10 cellular contexts compared by ENCODE assay signal in the genomic region with DNA sequence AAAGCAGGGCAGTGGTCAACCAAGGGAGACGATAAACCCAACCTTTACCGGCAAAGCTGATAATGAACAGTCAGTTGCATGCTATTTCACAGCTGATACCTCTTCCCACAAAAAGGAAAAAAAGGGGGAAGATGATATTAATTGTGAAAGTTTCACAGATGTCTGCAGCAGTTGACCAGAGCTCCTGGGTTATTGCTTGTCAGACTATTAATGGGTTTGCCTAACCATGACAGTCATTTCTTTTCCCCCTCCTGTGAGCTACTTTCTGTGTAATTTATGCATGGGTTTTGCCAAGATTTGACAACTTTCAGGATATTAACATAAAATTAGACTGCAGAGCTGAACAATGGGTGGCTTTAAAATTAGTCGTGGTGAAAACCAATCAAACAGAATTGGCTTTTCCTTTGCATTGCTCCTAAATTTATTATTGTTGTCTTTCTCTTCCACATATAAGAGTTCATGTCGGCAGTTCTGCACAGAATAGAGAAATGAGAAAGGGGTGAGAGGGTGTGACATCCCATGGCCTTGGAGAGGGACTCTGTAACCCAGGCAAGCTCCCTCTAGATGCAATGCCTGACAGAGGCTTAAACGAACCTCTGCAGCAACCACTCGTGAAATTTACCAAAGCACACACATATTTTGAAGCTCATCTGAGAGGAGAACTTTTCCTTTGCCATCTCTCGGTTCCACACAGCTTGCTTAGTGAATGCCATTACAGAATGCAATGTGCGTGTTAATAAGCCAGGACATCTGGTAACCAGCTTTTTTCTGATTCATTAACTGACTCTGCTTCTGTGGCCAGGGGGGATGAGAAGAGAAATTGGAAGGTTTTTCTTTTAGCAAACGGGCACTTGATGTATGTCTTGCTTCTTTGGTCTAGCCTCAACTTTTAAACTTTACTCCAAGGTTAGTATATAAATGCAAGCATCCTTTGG.
DNase-seq lines count a peak whose midpoint lies in the region; ATAC-seq and TF ChIP-seq lines count a peak whose summit lies in the region.
"Had no signal": no experiment of that assay in that cellular context is flagged by ENCODE, and none has a peak within 500 bp of the region (broad histone marks: within the 10 kb centered on the region; RNA-seq: fewer than 3 reads in every experiment).

No MANE protein-coding gene starts in this region.

- H3K9me3 ChIP-seq in SJCRH30 (replicated peaks), result no peaks in the 10 kb centered on the region
- no peaks in the 10 kb centered on the region for H3K9me3 ChIP-seq in heart right ventricle

- peaks cover 2% of the 10 kb centered on the region for H3K27me3 Mint-ChIP-seq in mesothelial cell of epicardium (ENCODE audit: low read depth)

- no peak overlapping the region for H3K27ac Mint-ChIP-seq in mesothelial cell of epicardium

- peak overlapping the region; percentile 4; the same call in 1 of the 2 replicates for H3K27ac ChIP-seq in SJCRH30
- H3K27ac ChIP-seq in heart right ventricle, result no peak overlapping the region

- H3K4me3 ChIP-seq in SJCRH30, result no peak overlapping the region
- no peak overlapping the region for H3K4me3 ChIP-seq in heart right ventricle

- H3K4me1 ChIP-seq in SJCRH30 (peaks cover 43% of the 10 kb centered on the region), heart right ventricle (peaks cover 0 to 22% (median 10%) of the 10 kb centered on the region in 9 donors)

- peaks cover 13% of the 10 kb centered on the region for H3K4me1 Mint-ChIP-seq in mesothelial cell of epicardium

- H3K9me3 Mint-ChIP-seq in mesothelial cell of epicardium, result no peaks in the 10 kb centered on the region

- no peaks in the 10 kb centered on the region for H3K36me3 ChIP-seq in SJCRH30
- no peaks in the 10 kb centered on the region for H3K36me3 ChIP-seq in heart right ventricle

- intact Hi-C loops in heart right ventricle (cut with DNase I), result no loop called here

- H3K4me3 Mint-ChIP-seq in mesothelial cell of epicardium, result no peak overlapping the region

- 61 to 66% methylated on average over 9 of the region's 9 CpGs for WGBS in heart right ventricle, 2 donors

- no peaks in the 10 kb centered on the region for H3K36me3 Mint-ChIP-seq in mesothelial cell of epicardium

- TF ChIP-seq CTCF in heart right ventricle (IDR thresholded peaks at IDR 0.05) (no peak), mesothelial cell of epicardium (IDR thresholded peaks at IDR 0.05; ENCODE audit: unreplicated experiment) (no peak)

- ATAC-seq in GM19452 (IDR thresholded peaks at IDR 0.05; ENCODE audit: unreplicated experiment), result peak; percentile 74
- ATAC-seq in HG03064 (IDR thresholded peaks at IDR 0.05; ENCODE audit: low read depth, unreplicated experiment), result peak; percentile 71
- no peak for ATAC-seq in heart right ventricle

- DNase-seq in GM03348 (ENCODE audit: low spot score) (peak; percentile 59), SJCRH30 (peak in 1 of 2 experiments; percentile 8), heart right ventricle (no peak), cerebellum (ENCODE audit: low spot score) (no peak), RKO (ENCODE audit: low spot score) (no peak), mesothelial cell of epicardium (ENCODE audit: low spot score in 2 of 2, unreplicated experiment in 2 of 2) (no peak)
- DNase-seq: GDM1, NCI-H2081 had no signal

- H3K27me3 ChIP-seq in SJCRH30 (no peaks in the 10 kb centered on the region), heart right ventricle (no peaks in the 10 kb centered on the region)

Comparison
In these comparisons a context has a peak if more than half of its experiments do, and no peak if none do; other contexts are left out.
1. ATAC-seq: peak in GM19452 (single experiment) and HG03064 (single experiment); none in heart right ventricle (0 of 8).